18 cellular contexts compared by ENCODE assay signal in the genomic region with DNA sequence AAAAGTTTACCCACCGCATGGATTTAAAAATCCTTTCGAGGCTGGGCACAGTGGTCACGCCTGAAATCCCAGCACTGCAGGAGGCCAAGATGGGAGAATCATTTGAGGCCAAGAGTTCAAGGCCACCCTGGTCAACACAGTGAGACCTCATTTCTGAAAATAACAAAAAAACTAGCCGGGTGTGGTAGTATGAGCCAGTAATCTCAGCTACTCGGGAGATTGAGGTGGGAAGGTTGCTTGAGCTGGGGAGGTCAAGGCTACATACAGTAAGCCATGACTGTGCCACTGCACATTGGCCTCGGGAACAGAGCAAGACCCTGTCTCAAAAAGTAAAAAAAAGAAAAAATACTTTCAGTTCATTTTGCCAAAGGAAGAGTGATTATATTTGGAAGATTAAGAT. TPM values are rescaled to one million over a fixed set of nuclear protein-coding genes. Genes with fewer than 3 reads are reported as not detected.
DNase-seq lines count a peak whose midpoint lies in the region; ATAC-seq and TF ChIP-seq lines count a peak whose summit lies in the region.
"Had no signal": no experiment of that assay in that cellular context is flagged by ENCODE, and none has a peak within 500 bp of the region (broad histone marks: within the 10 kb centered on the region; RNA-seq: fewer than 3 reads in every experiment).

No MANE protein-coding gene starts in this region.

- H3K36me3 Mint-ChIP-seq in stimulated activated naive CD8-positive, alpha-beta T cell treated with anti-CD3 and anti-CD28 coated beads, Interleukin-15, Interleukin-2, amounts not matched to agents 100 ng/mL and 50 ng/mL, for 24 hours (ENCODE audit: low read depth): peaks cover 78% of the 10 kb centered on the region
- H3K36me3 Mint-ChIP-seq in activated T-helper 1 cell treated with anti-CD3 and anti-CD28 coated beads, Interleukin-12 subunit alpha, Interleukin-12 subunit beta, Interleukin-2, Interleukin-4 antibody, amounts not matched to agents 30 ng/mL and 10 ng/mL and 1 ng/mL, durations not matched to agents 14 hours and 24 hours and 36 hours (ENCODE audit: low read depth): peaks cover 38% of the 10 kb centered on the region
- peaks cover 5 to 39% (median 17%) of the 10 kb centered on the region in 5 donors for H3K36me3 Mint-ChIP-seq in naive thymus-derived CD4-positive, alpha-beta T cell
- H3K36me3 Mint-ChIP-seq in Calu3 (ENCODE audit: insufficient read depth, unreplicated experiment): peaks cover 13% of the 10 kb centered on the region

- POLR2A ChIA-PET in naive thymus-derived CD4-positive, alpha-beta T cell (lab: Charles Lee): interaction anchor here (0.7 to 0.8 kb wide), 2 partner anchors 12 to 58 kb away, joined by 4 to 5 read pairs; a partner anchor contains a TSS

- peaks cover 91% of the 10 kb centered on the region for H3K4me1 Mint-ChIP-seq in stimulated activated naive CD8-positive, alpha-beta T cell treated with anti-CD3 and anti-CD28 coated beads, Interleukin-15, Interleukin-2, amounts not matched to agents 100 ng/mL and 50 ng/mL, for 24 hours (ENCODE audit: low read depth)
- peaks cover 66% of the 10 kb centered on the region for H3K4me1 Mint-ChIP-seq in activated T-helper 1 cell treated with anti-CD3 and anti-CD28 coated beads, Interleukin-12 subunit alpha, Interleukin-12 subunit beta, Interleukin-2, Interleukin-4 antibody, amounts not matched to agents 30 ng/mL and 10 ng/mL and 1 ng/mL, durations not matched to agents 14 hours and 24 hours and 36 hours (ENCODE audit: low read depth)
- peaks cover 45 to 85% (median 75%) of the 10 kb centered on the region in 7 donors for H3K4me1 Mint-ChIP-seq in naive thymus-derived CD4-positive, alpha-beta T cell
- peaks cover 11% of the 10 kb centered on the region for H3K4me1 Mint-ChIP-seq in Calu3 (ENCODE audit: low read depth, unreplicated experiment)

- BruUV-seq in Calu3 (replicated peaks; lab: Mats Ljungman, UMichigan): no TSS peak

- no peak overlapping the region for H3K27ac ChIP-seq in naive thymus-derived CD4-positive, alpha-beta T cell (ENCODE audit: low read depth, low read length)
- H3K27ac ChIP-seq in SJCRH30: no peak overlapping the region
- H3K27ac ChIP-seq: body of pancreas, lower lobe of right lung had no signal

- ATAC-seq in stimulated activated naive CD8-positive, alpha-beta T cell treated with anti-CD3 and anti-CD28 coated beads, Interleukin-15, Interleukin-2, amounts not matched to agents 100 U/mL and 50 U/mL, for 24 hours: no peak
- ATAC-seq in naive thymus-derived CD4-positive, alpha-beta T cell: no peak
- ATAC-seq in HG03139 (IDR thresholded peaks at IDR 0.05; ENCODE audit: unreplicated experiment) (no peak), GM19351 (IDR thresholded peaks at IDR 0.05; ENCODE audit: unreplicated experiment) (no peak)
- ATAC-seq: body of pancreas, GM23338, lower lobe of right lung had no signal

- CTCF ChIA-PET in naive thymus-derived CD4-positive, alpha-beta T cell (lab: Charles Lee): no interaction called here
- CTCF ChIA-PET in Calu3 (lab: Charles Lee): no interaction called here

- H3K36me3 ChIP-seq in naive thymus-derived CD4-positive, alpha-beta T cell (ENCODE audit: control insufficient read depth in 2 of 3, insufficient read depth in 3 of 3, low read length in 3 of 3): peaks cover 0 to 6% (median 4%) of the 10 kb centered on the region in 3 experiments
- peaks cover 41% of the 10 kb centered on the region for H3K36me3 ChIP-seq in SJCRH30

- H3K4me3 ChIP-seq in naive thymus-derived CD4-positive, alpha-beta T cell (ENCODE audit: low read length): no peak overlapping the region
- no peak overlapping the region for H3K4me3 ChIP-seq in SJCRH30
- H3K4me3 ChIP-seq: body of pancreas, GM23338, lower lobe of right lung had no signal

- H3K9me3 ChIP-seq in naive thymus-derived CD4-positive, alpha-beta T cell (ENCODE audit: control insufficient read depth in 2 of 3, low read length in 3 of 3): no peaks in the 10 kb centered on the region
- H3K9me3 ChIP-seq in SJCRH30 (replicated peaks): no peaks in the 10 kb centered on the region
- H3K9me3 ChIP-seq: body of pancreas, lower lobe of right lung had no signal

- no peaks in the 10 kb centered on the region for H3K9me3 Mint-ChIP-seq in stimulated activated naive CD8-positive, alpha-beta T cell treated with anti-CD3 and anti-CD28 coated beads, Interleukin-15, Interleukin-2, amounts not matched to agents 100 ng/mL and 50 ng/mL, for 24 hours
- H3K9me3 Mint-ChIP-seq in activated T-helper 1 cell treated with anti-CD3 and anti-CD28 coated beads, Interleukin-12 subunit alpha, Interleukin-12 subunit beta, Interleukin-2, Interleukin-4 antibody, amounts not matched to agents 30 ng/mL and 10 ng/mL and 1 ng/mL, durations not matched to agents 14 hours and 24 hours and 36 hours: no peaks in the 10 kb centered on the region
- H3K9me3 Mint-ChIP-seq in naive thymus-derived CD4-positive, alpha-beta T cell: no peaks in the 10 kb centered on the region
- no peaks in the 10 kb centered on the region for H3K9me3 Mint-ChIP-seq in Calu3 (ENCODE audit: low read depth, unreplicated experiment)
- H3K9me3 Mint-ChIP-seq: GM23338, nephron progenitor cell had no signal

- no peak for DNase-seq in stimulated activated naive CD8-positive, alpha-beta T cell treated with anti-CD3 and anti-CD28 coated beads, Interleukin-15, Interleukin-2, amounts not matched to agents 100 U/mL and 50 U/mL, for 24 hours
- DNase-seq in activated T-helper 1 cell treated with anti-CD3 and anti-CD28 coated beads, Interleukin-12 subunit alpha, Interleukin-12 subunit beta, Interleukin-2, Interleukin-4 antibody, amounts not matched to agents 30 ng/mL and 10 ng/mL and 1 ng/mL, durations not matched to agents 14 hours and 24 hours and 36 hours (ENCODE audit: low spot score): no peak
- DNase-seq in naive thymus-derived CD4-positive, alpha-beta T cell: no peak
- DNase-seq in Calu3 (no peak), SJCRH30 (no peak)
- DNase-seq: activated CD4-positive, alpha-beta T cell treated with anti-CD3 and anti-CD28 coated beads, Interleukin-2, amount 50 U/mL, for 48 hours; activated gamma-delta T cell; body of pancreas; erythroblast; lower lobe of right lung; NCI-H1694; NCI-H446 treated with DMSO at 0.1 percent for 48 hours; nephron progenitor cell; SIG-M5 had no signal

- intact Hi-C loops in activated T-helper 1 cell treated with anti-CD3 and anti-CD28 coated beads, Interleukin-12 subunit alpha, Interleukin-12 subunit beta, Interleukin-2, Interleukin-4 antibody, amounts not matched to agents 30 ng/mL and 10 ng/mL and 1 ng/mL, durations not matched to agents 14 hours and 24 hours and 36 hours (cut with micrococcal nuclease): no loop called here
- intact Hi-C loops in naive thymus-derived CD4-positive, alpha-beta T cell (cut with micrococcal nuclease): loop anchor here in 1 of 2 donors (5.0 kb wide), 1 partner anchor 58 kb away; no protein-coding TSS in a partner anchor
- intact Hi-C loops in Calu3 (cut with micrococcal nuclease; ENCODE audit: unreplicated experiment): no loop called here

- H3K4me3 Mint-ChIP-seq in stimulated activated naive CD8-positive, alpha-beta T cell treated with anti-CD3 and anti-CD28 coated beads, Interleukin-15, Interleukin-2, amounts not matched to agents 100 ng/mL and 50 ng/mL, for 24 hours: no peak overlapping the region
- no peak overlapping the region for H3K4me3 Mint-ChIP-seq in activated T-helper 1 cell treated with anti-CD3 and anti-CD28 coated beads, Interleukin-12 subunit alpha, Interleukin-12 subunit beta, Interleukin-2, Interleukin-4 antibody, amounts not matched to agents 30 ng/mL and 10 ng/mL and 1 ng/mL, durations not matched to agents 14 hours and 24 hours and 36 hours
- peak overlapping the region in 5 of 10 donors; percentile 14 to 74 (median 45) for H3K4me3 Mint-ChIP-seq in naive thymus-derived CD4-positive, alpha-beta T cell
- no peak overlapping the region for H3K4me3 Mint-ChIP-seq in Calu3 (ENCODE audit: low read depth, unreplicated experiment)
- H3K4me3 Mint-ChIP-seq: GM23338, nephron progenitor cell had no signal

- peak overlapping the region; percentile 73 for H3K27ac Mint-ChIP-seq in stimulated activated naive CD8-positive, alpha-beta T cell treated with anti-CD3 and anti-CD28 coated beads, Interleukin-15, Interleukin-2, amounts not matched to agents 100 ng/mL and 50 ng/mL, for 24 hours
- H3K27ac Mint-ChIP-seq in activated T-helper 1 cell treated with anti-CD3 and anti-CD28 coated beads, Interleukin-12 subunit alpha, Interleukin-12 subunit beta, Interleukin-2, Interleukin-4 antibody, amounts not matched to agents 30 ng/mL and 10 ng/mL and 1 ng/mL, durations not matched to agents 14 hours and 24 hours and 36 hours: peak overlapping the region; percentile 16
- H3K27ac Mint-ChIP-seq in naive thymus-derived CD4-positive, alpha-beta T cell: peak overlapping the region; percentile 40 to 97 (median 73)
- H3K27ac Mint-ChIP-seq in Calu3 (ENCODE audit: unreplicated experiment): no peak overlapping the region
- H3K27ac Mint-ChIP-seq: GM23338, nephron progenitor cell had no signal

- no peaks in the 10 kb centered on the region for H3K27me3 Mint-ChIP-seq in stimulated activated naive CD8-positive, alpha-beta T cell treated with anti-CD3 and anti-CD28 coated beads, Interleukin-15, Interleukin-2, amounts not matched to agents 100 ng/mL and 50 ng/mL, for 24 hours
- no peaks in the 10 kb centered on the region for H3K27me3 Mint-ChIP-seq in activated T-helper 1 cell treated with anti-CD3 and anti-CD28 coated beads, Interleukin-12 subunit alpha, Interleukin-12 subunit beta, Interleukin-2, Interleukin-4 antibody, amounts not matched to agents 30 ng/mL and 10 ng/mL and 1 ng/mL, durations not matched to agents 14 hours and 24 hours and 36 hours (ENCODE audit: insufficient read depth)
- H3K27me3 Mint-ChIP-seq in naive thymus-derived CD4-positive, alpha-beta T cell: no peaks in the 10 kb centered on the region
- no peaks in the 10 kb centered on the region for H3K27me3 Mint-ChIP-seq in Calu3 (ENCODE audit: unreplicated experiment)

- no peak for TF ChIP-seq CTCF in Calu3 (IDR thresholded peaks at IDR 0.05; ENCODE audit: unreplicated experiment)

- peaks cover 59 to 72% of the 10 kb centered on the region in 2 donors for H3K4me1 ChIP-seq in naive thymus-derived CD4-positive, alpha-beta T cell (ENCODE audit: control insufficient read depth in 2 of 2, insufficient read depth in 2 of 2, low read length in 2 of 2)
- no peaks in the 10 kb centered on the region for H3K4me1 ChIP-seq in SJCRH30

- no peaks in the 10 kb centered on the region for H3K27me3 ChIP-seq in naive thymus-derived CD4-positive, alpha-beta T cell (ENCODE audit: control insufficient read depth in 2 of 2, insufficient read depth in 2 of 2, low read length in 2 of 2)
- H3K27me3 ChIP-seq in SJCRH30: no peaks in the 10 kb centered on the region
- H3K27me3 ChIP-seq: body of pancreas had no signal

RNA-seq across cellular contexts. Expression of a gene that starts 12.7 kb away (rescaled TPM):
- total RNA-seq in activated T-helper 1 cell treated with anti-CD3 and anti-CD28 coated beads, Interleukin-12 subunit alpha, Interleukin-12 subunit beta, Interleukin-2, Interleukin-4 antibody, amounts not matched to agents 30 ng/mL and 10 ng/mL and 1 ng/mL, durations not matched to agents 14 hours and 24 hours and 36 hours: 52.7 and 56.3 TPM in 2 replicates
- 100 to 1,000 TPM in 1 of 5 experiments, 10 to 100 TPM in 4; 74.1 to 102 (median 78.7) TPM for total RNA-seq in naive thymus-derived CD4-positive, alpha-beta T cell
- polyA plus RNA-seq in naive thymus-derived CD4-positive, alpha-beta T cell: 10 to 100 TPM; 29.8 to 30.2 TPM
- total RNA-seq in Calu3 (2022): 15.7 and 18.2 TPM in 2 replicates
- 39.6 and 41.1 TPM in 2 replicates for total RNA-seq in SJCRH30 (2014; rRNA removed; shearing (Covaris generic))
